Comparison of ENCODE assay signal across 1 cellular context in genomic region chr3:46350262-46350565, GRCh38.
TF ChIP-seq lines count a peak whose summit lies in the region.

No MANE protein-coding gene starts in this region.

TF ChIP-seq in GM12878, 131 proteins besides CTCF, POLR2A, EP300 and RAD21:
- TF ChIP-seq RFX5 (IDR thresholded peaks at IDR 0.05; ENCODE audit: low read depth, low read length) (no peak), ESRRA (IDR thresholded peaks at IDR 0.05; ENCODE audit: low read length) (no peak), PKNOX1 (IDR thresholded peaks at IDR 0.05) (no peak), LARP7 (IDR thresholded peaks at IDR 0.05) (no peak), SMC3 (IDR thresholded peaks at IDR 0.05; ENCODE audit: borderline replicate concordance, low read length) (no peak), ATF2 (IDR thresholded peaks at IDR 0.05; ENCODE audit: low read length) (no peak)
